Comparison of ENCODE assay signal across 8 cellular contexts in the genomic region with DNA sequence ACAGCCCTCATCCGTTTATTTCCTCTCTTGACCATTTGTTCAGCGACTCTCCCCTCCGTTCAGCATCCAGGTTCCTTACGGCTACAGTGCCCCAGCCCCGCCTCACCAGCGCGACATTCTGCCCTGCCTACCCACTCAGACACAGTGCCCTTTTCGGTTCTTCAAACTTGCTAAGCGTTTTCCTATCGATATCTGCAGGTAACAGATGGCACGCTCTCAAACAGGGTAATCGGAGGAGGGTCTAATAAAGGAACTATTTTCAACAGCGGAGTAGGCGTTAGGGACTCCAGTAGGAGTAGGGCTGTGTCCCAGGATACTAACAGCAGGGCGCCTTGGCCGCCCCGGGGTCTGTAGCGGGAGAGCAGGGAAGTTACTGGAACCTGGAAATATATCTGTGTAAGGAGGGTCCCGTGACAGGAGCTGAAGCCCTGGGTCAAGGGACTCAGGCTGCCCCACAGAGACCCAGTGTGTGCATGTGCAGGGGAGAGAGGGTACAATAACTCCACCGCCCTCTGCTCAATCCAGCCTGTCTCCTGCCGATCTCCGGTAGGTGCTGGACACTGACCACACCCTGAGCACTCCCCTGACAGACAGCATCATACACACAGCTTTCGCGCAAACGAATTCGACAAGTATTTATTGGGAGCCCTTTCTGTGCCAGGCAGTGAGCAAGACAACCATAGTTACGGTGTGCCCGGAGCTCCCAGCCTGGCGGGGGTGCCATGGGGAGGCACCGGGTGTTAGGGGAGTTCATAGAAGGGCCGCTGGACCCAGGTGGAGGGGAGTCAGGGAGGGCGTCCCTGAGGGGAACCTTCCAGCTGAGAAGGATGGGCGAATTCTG. TPM values are rescaled to one million over a fixed set of nuclear protein-coding genes. Genes with fewer than 3 reads are reported as not detected.
DNase-seq lines count a peak whose midpoint lies in the region; ATAC-seq and TF ChIP-seq lines count a peak whose summit lies in the region.

No MANE protein-coding gene starts in this region.

- ATAC-seq in GM21360 (IDR thresholded peaks at IDR 0.05; ENCODE audit: unreplicated experiment): no peak
- no peak for ATAC-seq in GM18505 (IDR thresholded peaks at IDR 0.05; ENCODE audit: unreplicated experiment)
- ATAC-seq in sciatic nerve: no peak

- no peak for TF ChIP-seq CTCF in epithelial cell of proximal tubule (conservative IDR thresholded peaks at IDR 0.05; ENCODE audit: low read depth, low read length)

- DNase-seq in DMS79 treated with DMSO at 0.1 percent for 48 hours (lab: John Stamatoyannopoulos, UW): peak; percentile 70
- DNase-seq in DMS79 (lab: John Stamatoyannopoulos, UW): no peak
- DNase-seq in NCI-H748 treated with DMSO at 0.1 percent for 48 hours (lab: John Stamatoyannopoulos, UW): peak; percentile 60
- DNase-seq in epithelial cell of proximal tubule (ENCODE audit: low read depth): no peak
- peak; percentile 75 for DNase-seq in retina
- DNase-seq in sciatic nerve (ENCODE audit: low spot score): no peak

- peak overlapping the region; percentile 37 for H3K4me3 ChIP-seq in epithelial cell of proximal tubule (ENCODE audit: low read depth, low read length)

- intact Hi-C loops in sciatic nerve (cut with DNase I): no loop called here

- TF ChIP-seq POLR2A in GM18505 (IDR thresholded peaks at IDR 0.05; ENCODE audit: borderline replicate concordance, extremely low read depth, insufficient read depth, insufficient read length): no peak

RNA-seq across cellular contexts. Expression of a gene that starts 2.1 kb away (rescaled TPM):
- total RNA-seq in epithelial cell of proximal tubule (1.4 and 3.3 TPM in 2 replicates), sciatic nerve (3.6 TPM)

RNA-seq across cellular contexts. Expression of a gene that starts 31.6 kb away (rescaled TPM):
- 3,041 and 3,442 TPM in 2 replicates for total RNA-seq in epithelial cell of proximal tubule
- 1,413 TPM for total RNA-seq in sciatic nerve

Comparison
In these comparisons a context has a peak if more than half of its experiments do, and no peak if none do; other contexts are left out.
1. DNase-seq: peak in DMS79 treated with DMSO at 0.1 percent for 48 hours (single experiment), NCI-H748 treated with DMSO at 0.1 percent for 48 hours (single experiment) and retina (single experiment); none in DMS79 (single experiment), epithelial cell of proximal tubule (single experiment) and sciatic nerve (single experiment).